ENCODE assay signal across 8 cellular contexts in genomic region chr10:103917326-103918052, GRCh38. TPM values are rescaled to one million over a fixed set of nuclear protein-coding genes. Genes with fewer than 3 reads are reported as not detected.
DNase-seq lines count a peak whose midpoint lies in the region; ATAC-seq, FAIRE-seq and TF ChIP-seq lines count a peak whose summit lies in the region.

No MANE protein-coding gene starts in this region.

- H3K27me3 ChIP-seq in K562 (ENCODE audit: control insufficient read depth in 2 of 2, insufficient read depth in 2 of 2, low read length in 2 of 2): no peaks in the 10 kb centered on the region

- peak overlapping the region; percentile 86 to 93 for H3K9ac ChIP-seq in K562 (ENCODE audit: insufficient read depth in 1 of 2, low read depth in 2 of 2, low read length in 2 of 2)

- peak; percentile 54 for DNase-seq in NCI-H82 (lab: John Stamatoyannopoulos, UW)
- DNase-seq in NCI-H82 treated with DMSO at 0.1 percent for 48 hours (lab: John Stamatoyannopoulos, UW; ENCODE audit: unreplicated experiment): no peak
- peak; percentile 59 for DNase-seq in NCI-H226
- peak in 3 of 4 experiments; percentile 14 to 33 (median 17) for DNase-seq in K562 (ENCODE audit: extremely low read depth in 1 of 4, low spot score in 3 of 4)
- DNase-seq in iPS-NIHi7 (ENCODE audit: extremely low spot score): peak; percentile 24
- DNase-seq in stimulated activated CD4-positive, alpha-beta T cell treated with anti-CD3 and anti-CD28 coated beads, Interleukin-4, amount 100 ng/mL, for 24 hours: peak; percentile 39
- DNase-seq in medulla oblongata (ENCODE audit: extremely low spot score): no peak

- H3K36me3 ChIP-seq in K562 (ENCODE audit: control insufficient read depth, insufficient read depth, low read length): no peaks in the 10 kb centered on the region; the same call in 2 of the 3 replicates

- TF ChIP-seq EP300 in K562 (IDR thresholded peaks at IDR 0.05; ENCODE audit: low read length): no peak

- FAIRE-seq in K562 (lab: Jason Lieb, UNC): no peak

- peak overlapping the region; percentile 99 for H3K4me2 ChIP-seq in K562 (ENCODE audit: insufficient read depth, low read length)

- H3K9me3 ChIP-seq in K562 (replicated peaks; ENCODE audit: control insufficient read depth, insufficient read depth, low read depth, low read length): no peaks in the 10 kb centered on the region; the same call in 1 of the 2 replicates

- peaks cover 21% of the 10 kb centered on the region for H3K79me2 ChIP-seq in K562 (ENCODE audit: control insufficient read depth, insufficient read depth, low read length)

- 1% methylated on average over 17 of the region's 28 CpGs for WGBS in K562 (ENCODE audit: insufficient coverage, low coverage, missing lambda C conversion rate)

- POLR2A ChIA-PET in K562 (lab: Yijun Ruan, JAX): interaction anchor here (0.9 to 1.0 kb wide), 2 partner anchors 27 to 45 kb away, joined by 3 read pairs; no protein-coding TSS in a partner anchor

- peak overlapping the region; percentile 94 for H3K27ac ChIP-seq in K562 (ENCODE audit: extremely low read depth, low read depth, low read length)

- CTCF ChIA-PET in K562 (lab: Yijun Ruan, JAX; ENCODE audit: low intra/inter-chr PET ratio): no interaction called here

- H2AFZ ChIP-seq in K562 (ENCODE audit: low read depth, low read length): peak overlapping the region; percentile 98

- peak overlapping the region; percentile 75 for H3K4me3 ChIP-seq in K562

- in situ Hi-C loops in K562 (cut with MboI): no loop called here

- BruUV-seq in K562 (replicated peaks; lab: Mats Ljungman, UMichigan): TSS peak; percentile 73

- intact Hi-C loops in K562 (cut with micrococcal nuclease): loop anchor here (1.0 to 5.0 kb wide), 2 partner anchors 51 to 205 kb away; partner anchors contain the start of gene SFR1

- 0 out of 2 replicates have a peak, but pooled peaks cover 3% of the 10 kb centered on the region for H4K20me1 ChIP-seq in K562 (replicated peaks; ENCODE audit: control insufficient read depth, insufficient read depth, low read length)

- TF ChIP-seq CTCF in K562 (IDR thresholded peaks at IDR 0.05 in 2 of 3, conservative IDR thresholded peaks at IDR 0.05 in 1 of 3; ENCODE audit: insufficient read depth in 2 of 3, low read depth in 1 of 3, low read length in 3 of 3): no peak

- no peak for TF ChIP-seq POLR2A in K562 (conservative IDR thresholded peaks at IDR 0.05)

- ATAC-seq in HG02623 (IDR thresholded peaks at IDR 0.05; ENCODE audit: unreplicated experiment) (peak; percentile 7), K562 (peak; percentile 18)

- no peak for TF ChIP-seq RAD21 in K562 (CRISPR knock-in tag; conservative IDR thresholded peaks at IDR 0.05 in 1 of 2, IDR thresholded peaks at IDR 0.05 in 1 of 2)

- H3K9me1 ChIP-seq in K562 (ENCODE audit: control insufficient read depth, insufficient read depth, low read length): no peaks in the 10 kb centered on the region

- peaks cover 6 to 9% of the 10 kb centered on the region in 2 experiments for H3K4me1 ChIP-seq in K562 (replicated peaks in 1 of 2; ENCODE audit: control insufficient read depth in 2 of 2, insufficient read depth in 2 of 2, low read length in 2 of 2)

TF ChIP-seq in K562, 482 proteins besides CTCF, POLR2A, EP300 and RAD21 (continues in another document):
- TF ChIP-seq KLF10 (CRISPR knock-in tag; IDR thresholded peaks at IDR 0.05): no peak
- TF ChIP-seq ZC3H4 (CRISPR knock-in tag; IDR thresholded peaks at IDR 0.05; ENCODE audit: borderline replicate concordance): no peak
- TF ChIP-seq LARP7 (IDR thresholded peaks at IDR 0.05): no peak
- no peak for TF ChIP-seq ZNF134 (CRISPR knock-in tag; conservative IDR thresholded peaks at IDR 0.05)
- TF ChIP-seq DIDO1 (tag; IDR thresholded peaks at IDR 0.05; ENCODE audit: low read depth): no peak
- TF ChIP-seq ZNF384 (IDR thresholded peaks at IDR 0.05; ENCODE audit: low read depth, low read length): no peak
- TF ChIP-seq ESRRB (CRISPR knock-in tag; IDR thresholded peaks at IDR 0.05; ENCODE audit: borderline replicate concordance): no peak
- no peak for TF ChIP-seq AFF1 (IDR thresholded peaks at IDR 0.05; ENCODE audit: low read depth in 1 of 2, partially characterized antibody in 2 of 2)
- TF ChIP-seq ZNF766 (CRISPR knock-in tag; conservative IDR thresholded peaks at IDR 0.05): no peak
- no peak for TF ChIP-seq SMAD2 (IDR thresholded peaks at IDR 0.05; ENCODE audit: low read depth, low read length)
- TF ChIP-seq ZBTB12 (CRISPR knock-in tag; IDR thresholded peaks at IDR 0.05): no peak
- no peak for TF ChIP-seq POLR2G (IDR thresholded peaks at IDR 0.05; ENCODE audit: low read depth, low read length)

RNA-seq across cellular contexts. Expression of gene STN1, which starts 0.5 kb away (rescaled TPM):
- 5.1 and 6.2 TPM in 2 replicates for total RNA-seq in K562 (2011; cell fraction: chromatin; rRNA removed; ENCODE audit: low replicate concordance)
- 3.3 and 3.8 TPM in 2 replicates for total RNA-seq in K562 (2011; cell fraction: nucleolus; rRNA removed)
- 4.1 and 5.1 TPM in 2 replicates for total RNA-seq in K562 (2011; cell fraction: nucleoplasm; rRNA removed)
- total RNA-seq in K562 (2014; rRNA removed) (9.2 and 10.2 TPM in 2 replicates), K562 (2014; rRNA removed; fragmentation: Illumina TruSeq; extraction: Trizol) (13.6 and 13.8 TPM in 2 replicates), K562 (2015; rRNA removed; fragmentation: Illumina TruSeq; extraction: Trizol) (13.8 and 15.3 TPM in 2 replicates), K562 (2021) (9.0 and 9.1 TPM in 2 replicates)
- polyA plus RNA-seq in K562 (2011; rRNA removed) (19.2 and 19.6 TPM in 2 replicates), K562 (2014; fragmentation: Illumina TruSeq; extraction: Trizol) (12.4 and 14.6 TPM in 2 replicates), K562 (2014; fragmentation: Nextera tagmentation; extraction: Ambion mirVana) (10 to 100 TPM; 12.0 to 16.0 TPM), K562 (2014; rRNA removed) (11.2 and 11.6 TPM in 2 replicates)
- 11.3 and 16.5 TPM in 2 replicates for polyA plus RNA-seq in K562 (2011; cell fraction: cytosol; rRNA removed)
- 7.0 and 12.2 TPM in 2 replicates for polyA plus RNA-seq in K562 (2011; cell fraction: nucleus; rRNA removed)
- polyA plus RNA-seq in K562 (2012): 12.3 and 16.5 TPM in 2 replicates
- polyA minus RNA-seq in K562 (2011; rRNA and poly(A)+ RNA removed): 16.5 and 19.9 TPM in 2 replicates
- 5.0 and 6.6 TPM in 2 replicates for polyA minus RNA-seq in K562 (2011; cell fraction: cytosol; rRNA and poly(A)+ RNA removed)
- polyA minus RNA-seq in K562 (2011; cell fraction: nucleus; rRNA and poly(A)+ RNA removed): 2.8 and 8.0 TPM in 2 replicates

RNA-seq across cellular contexts. Expression of gene SLK, which starts 49.5 kb away (rescaled TPM):
- total RNA-seq in K562 (2011; cell fraction: chromatin; rRNA removed; ENCODE audit: low replicate concordance): 5.1 and 25.0 TPM in 2 replicates
- total RNA-seq in K562 (2011; cell fraction: nucleolus; rRNA removed): 3.5 and 4.9 TPM in 2 replicates
- total RNA-seq in K562 (2011; cell fraction: nucleoplasm; rRNA removed): 8.1 and 11.5 TPM in 2 replicates
- total RNA-seq in K562 (2014; rRNA removed) (24.0 and 39.9 TPM in 2 replicates), K562 (2014; rRNA removed; fragmentation: Illumina TruSeq; extraction: Trizol) (40.0 and 43.5 TPM in 2 replicates), K562 (2015; rRNA removed; fragmentation: Illumina TruSeq; extraction: Trizol) (37.4 and 39.0 TPM in 2 replicates), K562 (2021) (21.6 and 23.4 TPM in 2 replicates)
- polyA plus RNA-seq in K562 (2011; rRNA removed) (10.6 and 14.9 TPM in 2 replicates), K562 (2014; fragmentation: Illumina TruSeq; extraction: Trizol) (21.3 and 26.4 TPM in 2 replicates), K562 (2014; fragmentation: Nextera tagmentation; extraction: Ambion mirVana) (1 to 10 TPM; 8.2 to 9.2 TPM), K562 (2014; rRNA removed) (12.7 and 15.5 TPM in 2 replicates)
- polyA plus RNA-seq in K562 (2011; cell fraction: cytosol; rRNA removed): 1.9 and 3.7 TPM in 2 replicates
- polyA plus RNA-seq in K562 (2011; cell fraction: nucleus; rRNA removed): 5.5 and 6.3 TPM in 2 replicates
- polyA plus RNA-seq in K562 (2012): 15.6 and 19.0 TPM in 2 replicates
- 32.3 and 40.0 TPM in 2 replicates for polyA minus RNA-seq in K562 (2011; rRNA and poly(A)+ RNA removed)
- polyA minus RNA-seq in K562 (2011; cell fraction: cytosol; rRNA and poly(A)+ RNA removed): 19.4 and 19.6 TPM in 2 replicates
- 6.3 and 13.2 TPM in 2 replicates for polyA minus RNA-seq in K562 (2011; cell fraction: nucleus; rRNA and poly(A)+ RNA removed)

Comparison
In these comparisons a context has a peak if more than half of its experiments do, and no peak if none do; other contexts are left out.
1. DNase-seq: peak in NCI-H82 (single experiment), NCI-H226 (single experiment), K562 (3 of 4), iPS-NIHi7 (single experiment) and stimulated activated CD4-positive, alpha-beta T cell treated with anti-CD3 and anti-CD28 coated beads, Interleukin-4, amount 100 ng/mL, for 24 hours (single experiment); none in NCI-H82 treated with DMSO at 0.1 percent for 48 hours (single experiment) and medulla oblongata (single experiment).